Comparison of ENCODE assay signal across 8 cellular contexts in the genomic region with DNA sequence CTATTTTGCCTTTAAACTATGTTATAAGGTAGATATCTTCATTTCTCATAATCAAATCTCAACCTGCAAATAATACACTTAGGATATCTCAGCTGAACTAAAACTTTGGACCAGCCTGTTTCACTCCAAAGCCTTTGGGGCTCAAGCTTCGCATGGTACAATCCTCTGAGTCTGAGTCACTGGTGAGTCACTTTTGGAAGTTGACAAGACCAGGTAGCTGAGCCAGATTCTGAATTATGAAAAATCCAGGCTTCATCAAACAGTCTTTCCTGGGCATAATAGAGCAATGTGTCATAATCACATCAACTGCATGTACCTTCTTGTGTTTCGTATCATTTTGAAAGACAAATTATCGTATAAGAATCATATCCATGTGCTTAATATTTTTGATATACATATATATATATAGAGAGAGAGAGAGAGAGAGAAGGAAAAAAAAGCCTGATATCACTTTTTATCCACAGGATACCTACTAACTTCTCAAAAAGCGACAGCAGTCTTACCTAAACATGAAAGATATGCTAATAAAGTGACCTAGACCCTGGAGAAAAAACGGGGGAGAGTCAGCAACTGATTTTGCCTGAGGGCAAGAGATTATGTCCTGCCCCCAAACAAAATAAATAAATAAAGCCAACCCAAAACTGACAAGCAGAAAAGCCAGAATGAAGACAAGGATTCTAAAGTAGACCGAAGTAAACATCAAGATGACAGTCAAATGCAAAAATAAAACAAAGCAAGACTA.
A peak's percentile ranks its signal among the peaks of the same experiment; 100 is the strongest.
DNase-seq lines count a peak whose midpoint lies in the region; TF ChIP-seq lines count a peak whose summit lies in the region.

No MANE protein-coding gene starts in this region.

- POLR2A ChIA-PET in AG04450 (lab: Yijun Ruan, JAX) = interaction anchor here (0.7 kb wide), 1 partner anchor 28 kb away, joined by 5 read pairs; no protein-coding TSS in a partner anchor

- no peak overlapping the region for H3K4me3 ChIP-seq in AG04450 (ENCODE audit: low read depth, low read length)

- H3K9me3 ChIP-seq in AG04450 (ENCODE audit: control insufficient read depth, insufficient read depth, low read length) = no peaks in the 10 kb centered on the region

- DNase-seq in AG04450 (ENCODE audit: low read depth, low spot score) (peak; percentile 79), M059J (ENCODE audit: low read depth) (peak; percentile 96), dermis blood vessel endothelial cell (peak; percentile 98), myocyte (ENCODE audit: low read depth) (peak; percentile 87), NCI-H1694 (lab: John Stamatoyannopoulos, UW) (no peak), NOMO-1 treated with dmso at 0.1 percent for 144 hours (lab: John Stamatoyannopoulos, UW; ENCODE audit: unreplicated experiment) (no peak)
- DNase-seq in effector CD8-positive, alpha-beta T cell (lab: John Stamatoyannopoulos, UW) = no peak
- no peak for DNase-seq in activated effector memory CD4-positive, alpha-beta T cell treated with Interleukin-2 at 50 U/mL for 16 hours

- no peak overlapping the region for H3K27ac ChIP-seq in AG04450 (ENCODE audit: low read depth, low read length)

- TF ChIP-seq CTCF in AG04450 (IDR thresholded peaks at IDR 0.05; ENCODE audit: low read depth, low read length) = no peak

- CTCF ChIA-PET in AG04450 (lab: Charles Lee) = no interaction called here

- H3K27me3 ChIP-seq in AG04450 (ENCODE audit: control insufficient read depth, insufficient read depth, low read length) = no peaks in the 10 kb centered on the region

Comparison
In these comparisons a context has a peak if more than half of its experiments do, and no peak if none do; other contexts are left out.
1. DNase-seq: peak in AG04450 (single experiment), M059J (single experiment), dermis blood vessel endothelial cell (single experiment) and myocyte (single experiment); none in effector CD8-positive, alpha-beta T cell (single experiment), NCI-H1694 (single experiment), activated effector memory CD4-positive, alpha-beta T cell treated with Interleukin-2 at 50 U/mL for 16 hours (single experiment) and NOMO-1 treated with dmso at 0.1 percent for 144 hours (single experiment).